ENCODE assay signal across 14 cellular contexts in the genomic region with DNA sequence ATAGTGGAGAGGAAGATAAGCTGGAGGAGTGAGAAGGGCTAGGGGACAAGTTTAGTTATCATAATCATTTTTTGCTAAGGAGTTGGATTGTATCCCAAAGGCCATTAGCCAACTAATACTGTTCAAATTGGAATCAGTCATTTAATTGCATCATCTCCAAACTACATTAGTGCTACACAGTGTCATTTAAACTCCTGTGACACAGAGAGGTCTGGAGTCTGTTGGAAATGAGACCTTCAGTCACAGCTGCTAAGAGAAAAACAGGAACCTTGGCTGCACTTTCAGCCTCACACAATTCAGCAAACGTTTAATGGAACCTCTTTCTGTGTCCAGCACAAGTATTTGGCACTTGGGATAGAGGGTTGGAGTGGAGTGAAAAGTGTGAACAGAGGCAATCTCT.
"Had no signal": no experiment of that assay in that cellular context is flagged by ENCODE, and none has a peak within 500 bp of the region (broad histone marks: within the 10 kb centered on the region; RNA-seq: fewer than 3 reads in every experiment).

No MANE protein-coding gene starts in this region.

- H3K36me3 ChIP-seq: pancreas, transverse colon had no signal

- H3K27me3 ChIP-seq: pancreas, transverse colon had no signal

- DNase-seq: activated naive CD4-positive, alpha-beta T cell treated with anti-CD3 and anti-CD28 coated beads for 36 hours; activated naive CD8-positive, alpha-beta T cell treated with anti-CD3 and anti-CD28 coated beads, Interleukin-2, amount 50 U/mL, for 24 hours; dermis blood vessel endothelial cell; effector memory CD8-positive, alpha-beta T cell; foreskin keratinocyte; left colon; mesenchymal stem cell; naive thymus-derived CD8-positive, alpha-beta T cell; pancreas; stimulated activated naive CD4-positive, alpha-beta T cell; substantia nigra; T-helper 9 cell; transverse colon had no signal

- ATAC-seq: activated CD4-positive, CD25-positive, alpha-beta regulatory T cell treated with anti-CD3 and anti-CD28 coated beads, Interleukin-2, amount 50 U/mL, for 24 hours; activated naive CD8-positive, alpha-beta T cell treated with anti-CD3 and anti-CD28 coated beads, Interleukin-2, amount 50 U/mL, for 24 hours; effector memory CD8-positive, alpha-beta T cell; foreskin keratinocyte; left colon; naive thymus-derived CD8-positive, alpha-beta T cell had no signal

- H3K4me1 ChIP-seq: foreskin keratinocyte, pancreas, transverse colon had no signal

- H3K9me3 ChIP-seq: pancreas, transverse colon had no signal

- H3K4me3 ChIP-seq: pancreas, transverse colon had no signal

- H3K27ac ChIP-seq: foreskin keratinocyte, pancreas, transverse colon had no signal
